Comparison of ENCODE assay signal across 28 cellular contexts in genomic region chr12:128639089-128639488, GRCh38.
"Had no signal": no experiment of that assay in that cellular context is flagged by ENCODE, and none has a peak within 500 bp of the region (broad histone marks: within the 10 kb centered on the region; RNA-seq: fewer than 3 reads in every experiment).

No MANE protein-coding gene starts in this region.

- H3K36me3 ChIP-seq: SJCRH30, WERI-Rb-1 had no signal

- H3K27me3 Mint-ChIP-seq: activated CD4-positive, alpha-beta T cell treated with anti-CD3 and anti-CD28 coated beads, Interleukin-2, amount 10 ng/mL, durations not matched to agents 24 days and 14 days; activated CD8-positive, alpha-beta T cell treated with anti-CD3 and anti-CD28 coated beads for 36 hours had no signal

- H3K4me1 ChIP-seq: SJCRH30 had no signal

- H3K9me3 ChIP-seq: SJCRH30 had no signal

- H3K4me3 Mint-ChIP-seq: activated CD4-positive, alpha-beta T cell treated with anti-CD3 and anti-CD28 coated beads, Interleukin-2, amount 10 ng/mL, durations not matched to agents 24 days and 14 days; activated CD8-positive, alpha-beta T cell treated with anti-CD3 and anti-CD28 coated beads for 36 hours; activated naive CD8-positive, alpha-beta T cell treated with anti-CD3 and anti-CD28 coated beads for 36 hours; activated T-cell treated with anti-CD3 and anti-CD28 coated beads, Interleukin-2, amount 50 U/mL, for 72 hours; activated T-helper 17 cell treated with anti-CD3 and anti-CD28 coated beads, Interleukin-2, amount 50 U/mL, for 72 hours had no signal

- ATAC-seq: activated CD8-positive, alpha-beta T cell treated with anti-CD3 and anti-CD28 coated beads for 36 hours; activated T-cell treated with anti-CD3 and anti-CD28 coated beads, Interleukin-2, amount 50 U/mL, for 72 hours; activated T-helper 17 cell treated with anti-CD3 and anti-CD28 coated beads, Interleukin-2, amount 50 U/mL, for 72 hours had no signal

- H3K9me3 Mint-ChIP-seq: activated CD4-positive, alpha-beta T cell treated with anti-CD3 and anti-CD28 coated beads, Interleukin-2, amount 10 ng/mL, durations not matched to agents 24 days and 14 days; activated T-cell treated with anti-CD3 and anti-CD28 coated beads, Interleukin-2, amount 50 U/mL, for 72 hours had no signal

- DNase-seq: activated CD4-positive, alpha-beta T cell treated with anti-CD3 and anti-CD28 coated beads for 1 hour; activated CD4-positive, alpha-beta T cell treated with anti-CD3 and anti-CD28 coated beads, Interleukin-2, amount 10 ng/mL, durations not matched to agents 24 days and 14 days; activated CD4-positive, alpha-beta T cell treated with anti-CD3 and anti-CD28 coated beads, Interleukin-2, amount 50 U/mL, for 4 hours; activated CD4-positive, CD25-positive, alpha-beta regulatory T cell; activated CD8-positive, alpha-beta T cell treated with anti-CD3 and anti-CD28 coated beads for 36 hours; activated effector memory CD4-positive, alpha-beta T cell treated with anti-CD3 and anti-CD28 coated beads, Interleukin-2, amount 50 U/mL, for 16 hours; activated naive CD4-positive, alpha-beta T cell; activated naive CD4-positive, alpha-beta T cell treated with anti-CD3 and anti-CD28 coated beads, Interleukin-2, amount 50 U/mL, for 16 hours; activated naive CD8-positive, alpha-beta T cell treated with anti-CD3 and anti-CD28 coated beads for 36 hours; activated T-cell treated with anti-CD3 and anti-CD28 coated beads, Interleukin-2, amount 50 U/mL, for 1 hour; activated T-cell treated with anti-CD3 and anti-CD28 coated beads, Interleukin-2, amount 50 U/mL, for 72 hours; amniotic stem cell; aorta; NCI-H1092 treated with DMSO at 0.1 percent for 48 hours; NCI-H1417; NCI-H146; NCI-H187; NCI-H2081 treated with DMSO at 0.1 percent for 48 hours; NCI-H345; NCI-H524 treated with DMSO at 0.1 percent for 48 hours; NCI-H748 treated with DMSO at 0.1 percent for 48 hours; OCI-M1; Right ventricle myocardium superior; SJCRH30; T1000; WERI-Rb-1 had no signal

- H3K4me3 ChIP-seq: SJCRH30, SK-N-MC had no signal

- H3K27ac ChIP-seq: SJCRH30, SK-N-MC had no signal

- H3K27me3 ChIP-seq: SJCRH30 had no signal

- H3K4me1 Mint-ChIP-seq: activated CD4-positive, alpha-beta T cell treated with anti-CD3 and anti-CD28 coated beads, Interleukin-2, amount 10 ng/mL, durations not matched to agents 24 days and 14 days; activated naive CD8-positive, alpha-beta T cell treated with anti-CD3 and anti-CD28 coated beads for 36 hours; activated T-helper 17 cell treated with anti-CD3 and anti-CD28 coated beads, Interleukin-2, amount 50 U/mL, for 72 hours had no signal

- H3K36me3 Mint-ChIP-seq: activated naive CD8-positive, alpha-beta T cell treated with anti-CD3 and anti-CD28 coated beads for 36 hours had no signal

- H3K27ac Mint-ChIP-seq: activated CD4-positive, alpha-beta T cell treated with anti-CD3 and anti-CD28 coated beads, Interleukin-2, amount 10 ng/mL, durations not matched to agents 24 days and 14 days; activated CD8-positive, alpha-beta T cell treated with anti-CD3 and anti-CD28 coated beads for 36 hours; activated naive CD8-positive, alpha-beta T cell treated with anti-CD3 and anti-CD28 coated beads for 36 hours; activated T-cell treated with anti-CD3 and anti-CD28 coated beads, Interleukin-2, amount 50 U/mL, for 72 hours; activated T-helper 17 cell treated with anti-CD3 and anti-CD28 coated beads, Interleukin-2, amount 50 U/mL, for 72 hours had no signal
